Comparison of ENCODE assay signal across 8 cellular contexts in the genomic region with DNA sequence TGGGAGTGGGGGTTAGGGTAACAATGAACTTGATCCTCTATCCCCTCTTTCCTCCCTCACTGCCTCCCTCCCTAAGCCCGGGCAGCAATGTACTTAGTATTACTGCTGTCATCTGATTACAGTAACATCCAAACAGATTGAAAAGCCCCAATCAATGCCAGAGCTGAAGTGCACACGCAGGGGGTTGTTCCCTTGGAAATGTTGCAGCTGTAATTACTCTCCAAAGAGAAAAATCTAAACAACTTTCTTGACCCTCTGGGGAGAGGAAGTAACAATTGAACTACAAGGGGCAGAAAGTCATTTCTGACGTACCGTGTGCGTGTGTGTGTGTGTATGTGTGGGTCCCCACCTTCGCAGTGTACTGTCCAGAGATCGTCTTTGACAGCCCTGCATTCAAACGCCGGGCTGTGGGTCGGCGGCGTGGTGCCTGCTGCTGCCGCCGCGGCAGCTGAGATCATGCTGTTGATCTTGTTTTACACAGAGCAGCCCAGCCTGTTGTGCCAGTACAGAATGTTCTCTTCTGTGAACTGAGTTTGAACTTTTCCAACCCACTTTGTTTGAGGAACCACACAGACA.
A peak's percentile ranks its signal among the peaks of the same experiment; 100 is the strongest.
DNase-seq lines count a peak whose midpoint lies in the region; ATAC-seq, FAIRE-seq and TF ChIP-seq lines count a peak whose summit lies in the region.

No MANE protein-coding gene starts in this region.

- DNase-seq in IMR-90: peak; percentile 90
- peak; percentile 59 for DNase-seq in astrocyte (ENCODE audit: low read depth)
- DNase-seq in iris pigment epithelial cell (ENCODE audit: low read depth): peak; percentile 98
- DNase-seq in activated naive CD4-positive, alpha-beta T cell treated with anti-CD3 and anti-CD28 coated beads, Interleukin-2, amount 50 U/mL, for 16 hours: no peak
- DNase-seq in GM19240 (ENCODE audit: insufficient read length, low spot score): no peak
- DNase-seq in HuH-7.5 (ENCODE audit: low spot score): no peak

- H3K4me3 Mint-ChIP-seq in astrocyte (ENCODE audit: unreplicated experiment): no peak overlapping the region

- peak overlapping the region; percentile 87 to 89 for H4K8ac ChIP-seq in IMR-90 (ENCODE audit: low read depth in 2 of 2, low read length in 2 of 2)

- H4K20me1 ChIP-seq in IMR-90 (ENCODE audit: insufficient read depth, low read length) (no peaks in the 10 kb centered on the region), astrocyte (ENCODE audit: insufficient read depth, low read length) (no peaks in the 10 kb centered on the region)

- peak overlapping the region; percentile 81 for H3K4ac ChIP-seq in IMR-90 (ENCODE audit: low read depth, low read length)

- H4K91ac ChIP-seq in IMR-90 (ENCODE audit: insufficient read depth, low read depth, low read length): peak overlapping the region; percentile 85

- no TSS peak for BruUV-seq in IMR-90 (replicated peaks; lab: Mats Ljungman, UMichigan)

- WGBS in IMR-90 (ENCODE audit: extremely low coverage in 2 of 2, insufficient read length in 1 of 2), 2 experiments: no CpG with 5 or more reads among the region's 15 CpGs

- H3K36me3 Mint-ChIP-seq in astrocyte (ENCODE audit: low read depth, unreplicated experiment): no peaks in the 10 kb centered on the region

- H3K27me3 ChIP-seq in IMR-90 (ENCODE audit: control insufficient read depth, insufficient read depth, low read length): no peaks in the 10 kb centered on the region
- no peaks in the 10 kb centered on the region for H3K27me3 ChIP-seq in astrocyte (ENCODE audit: insufficient read depth, low read length)
- no peaks in the 10 kb centered on the region for H3K27me3 ChIP-seq in skeletal muscle tissue (ENCODE audit: control insufficient read depth in 3 of 3, insufficient read depth in 3 of 3, low read length in 3 of 3)

- peaks cover 9% of the 10 kb centered on the region for H3K4me1 Mint-ChIP-seq in astrocyte (ENCODE audit: low read depth, unreplicated experiment)

- peaks cover 6% of the 10 kb centered on the region for H3K9me1 ChIP-seq in IMR-90 (ENCODE audit: insufficient read depth, low read length)

- peak overlapping the region; percentile 72 for H4K5ac ChIP-seq in IMR-90 (ENCODE audit: low read depth, low read length)

- FAIRE-seq in astrocyte (lab: Jason Lieb, UNC): no peak

- H3K9me3 ChIP-seq in IMR-90 (ENCODE audit: control insufficient read depth, insufficient read depth, low read length) (no peaks in the 10 kb centered on the region), astrocyte (ENCODE audit: insufficient read depth, low read depth, low read length) (no peaks in the 10 kb centered on the region), skeletal muscle tissue (ENCODE audit: control insufficient read depth in 3 of 3, low read length in 3 of 3) (no peaks in the 10 kb centered on the region)

- H3K9me3 Mint-ChIP-seq in astrocyte (ENCODE audit: unreplicated experiment): no peaks in the 10 kb centered on the region

- H3K27ac ChIP-seq in IMR-90 (ENCODE audit: insufficient read depth, low read length) (peak overlapping the region; percentile 85), astrocyte (ENCODE audit: low read depth, low read length) (no peak overlapping the region), skeletal muscle tissue (ENCODE audit: low read depth, low read length) (peak overlapping the region; percentile 92)

- peak overlapping the region; percentile 94 for H3K14ac ChIP-seq in IMR-90 (replicated peaks; ENCODE audit: low read depth, low read length)

- CTCF ChIA-PET in IMR-90 (lab: Yijun Ruan, JAX): interaction anchor here (1.1 kb wide), 1 partner anchor 122 kb away, joined by 3 read pairs; no protein-coding TSS in a partner anchor

- H3K79me1 ChIP-seq in IMR-90 (ENCODE audit: low read depth in 1 of 2, low read length in 2 of 2): no peaks in the 10 kb centered on the region

- H3K27ac Mint-ChIP-seq in astrocyte (ENCODE audit: unreplicated experiment): no peak overlapping the region

- 0 out of 2 replicates have a peak, but pooled peaks have one; percentile 14 for TF ChIP-seq RAD21 in IMR-90 (IDR thresholded peaks at IDR 0.05; ENCODE audit: low read length)

- H2BK120ac ChIP-seq in IMR-90 (ENCODE audit: low read depth, low read length): peak overlapping the region; percentile 88

- intact Hi-C loops in IMR-90 (cut with micrococcal nuclease): loop anchor here (1.0 to 5.0 kb wide), 4 partner anchors 68 to 128 kb away; partner anchors contain the start of gene KLF9

- peaks cover 9% of the 10 kb centered on the region for H3K27me3 Mint-ChIP-seq in astrocyte (ENCODE audit: low read depth, unreplicated experiment)

- H3K4me3 ChIP-seq in IMR-90 (ENCODE audit: insufficient read depth, low read depth, low read length): no peak overlapping the region
- peak overlapping the region; percentile 35 for H3K4me3 ChIP-seq in astrocyte (ENCODE audit: insufficient read depth, low read depth, low read length)
- H3K4me3 ChIP-seq in skeletal muscle tissue (ENCODE audit: low read length in 3 of 3): peak overlapping the region; percentile 32 to 67 (median 57)

- peak; percentile 50; the same call in 1 of the 2 replicates for TF ChIP-seq POLR2A in IMR-90 (IDR thresholded peaks at IDR 0.05; ENCODE audit: low read depth, low read length)

- peak overlapping the region; percentile 90 for H2BK15ac ChIP-seq in IMR-90 (ENCODE audit: low read depth, low read length)

- no peak for TF ChIP-seq CTCF in IMR-90 (conservative IDR thresholded peaks at IDR 0.05; ENCODE audit: low read depth, low read length)
- no peak for TF ChIP-seq CTCF in astrocyte (IDR thresholded peaks at IDR 0.05; ENCODE audit: insufficient read depth, low read depth, low read length)

- POLR2A ChIA-PET in IMR-90 (lab: Charles Lee; ENCODE audit: unreplicated experiment): no interaction called here

- H2AK5ac ChIP-seq in IMR-90 (ENCODE audit: low read depth, low read length): peak overlapping the region; percentile 47

- no peak overlapping the region for H2AK9ac ChIP-seq in IMR-90 (replicated peaks; ENCODE audit: low read depth, low read length, poor library complexity)

- H3K36me3 ChIP-seq in IMR-90 (ENCODE audit: control insufficient read depth, insufficient read depth, low read length): no peaks in the 10 kb centered on the region
- H3K36me3 ChIP-seq in astrocyte (ENCODE audit: insufficient read depth, low read length): no peaks in the 10 kb centered on the region
- H3K36me3 ChIP-seq in skeletal muscle tissue (ENCODE audit: control insufficient read depth in 3 of 3, insufficient read depth in 3 of 3, low read length in 3 of 3): no peaks in the 10 kb centered on the region

- peak overlapping the region; percentile 71 for H2BK5ac ChIP-seq in IMR-90 (ENCODE audit: low read depth, low read length, poor library complexity, severe bottlenecking)

- peak overlapping the region; percentile 73; the same call in 1 of the 2 replicates for H3K18ac ChIP-seq in IMR-90 (ENCODE audit: low read depth, low read length)

- H2AFZ ChIP-seq in IMR-90 (replicated peaks; ENCODE audit: low read length, poor library complexity) (peak overlapping the region; percentile 91), astrocyte (ENCODE audit: low read depth, low read length) (peak overlapping the region; percentile 66)

- H2BK20ac ChIP-seq in IMR-90 (ENCODE audit: low read depth, low read length): peak overlapping the region; percentile 94

- H3K4me1 ChIP-seq in IMR-90 (ENCODE audit: control insufficient read depth, insufficient read depth, low read length): peaks cover 19% of the 10 kb centered on the region
- H3K4me1 ChIP-seq in astrocyte (ENCODE audit: insufficient read depth, low read length): peaks cover 16% of the 10 kb centered on the region
- peaks cover 49 to 71% (median 62%) of the 10 kb centered on the region in 3 donors for H3K4me1 ChIP-seq in skeletal muscle tissue (ENCODE audit: control insufficient read depth in 3 of 3, insufficient read depth in 3 of 3, low read length in 3 of 3)

- ATAC-seq in IMR-90 (ENCODE audit: low read depth) (peak; percentile 76), GM19397 (IDR thresholded peaks at IDR 0.05; ENCODE audit: unreplicated experiment) (no peak)

- dilution Hi-C loops in IMR-90 (cut with HindIII; ENCODE audit: low sequenced_read_pairs, unreplicated experiment): no loop called here

- H3K9ac ChIP-seq in IMR-90 (ENCODE audit: low read depth, low read length) (peak overlapping the region; percentile 61), astrocyte (ENCODE audit: low read length) (peak overlapping the region; percentile 53), skeletal muscle tissue (ENCODE audit: low read depth in 1 of 3, low read length in 3 of 3) (peak overlapping the region; percentile 73 to 88 (median 80))

- H3K56ac ChIP-seq in IMR-90 (ENCODE audit: extremely low read depth, insufficient read depth, low read length): peak overlapping the region; percentile 65

- peak overlapping the region; percentile 94 for H3K23ac ChIP-seq in IMR-90 (ENCODE audit: low read depth, low read length)

- no peaks in the 10 kb centered on the region for H3K79me2 ChIP-seq in astrocyte (ENCODE audit: insufficient read depth, low read length)

- peak overlapping the region; percentile 46 for H3K4me2 ChIP-seq in IMR-90 (ENCODE audit: low read depth, low read length)
- H3K4me2 ChIP-seq in astrocyte (ENCODE audit: low read length): peak overlapping the region; percentile 71

- in situ Hi-C loops in IMR-90 (cut with MboI; ENCODE audit: low sequenced_read_pairs): loop anchor here (5.0 to 10.0 kb wide), 2 partner anchors 63 to 136 kb away; no protein-coding TSS in a partner anchor

TF ChIP-seq in IMR-90, 13 proteins besides CTCF, POLR2A, EP300 and RAD21 (continues in another document):
- TF ChIP-seq NFE2L2 (IDR thresholded peaks at IDR 0.05; ENCODE audit: low read depth, low read length): no peak
- TF ChIP-seq USF2 (IDR thresholded peaks at IDR 0.05; ENCODE audit: low read depth, low read length): no peak
- no peak for TF ChIP-seq MAFK (IDR thresholded peaks at IDR 0.05; ENCODE audit: low read depth, low read length)
- TF ChIP-seq CEBPB (IDR thresholded peaks at IDR 0.05; ENCODE audit: low read depth, low read length): no peak
- TF ChIP-seq MXI1 (IDR thresholded peaks at IDR 0.05; ENCODE audit: borderline replicate concordance, low read depth, low read length): peak; percentile 64; the same call in 1 of the 2 replicates
- TF ChIP-seq SMC3 (IDR thresholded peaks at IDR 0.05; ENCODE audit: low read depth, low read length): no peak
- no peak for TF ChIP-seq RCOR1 (IDR thresholded peaks at IDR 0.05; ENCODE audit: insufficient replicate concordance, low read length)
- no peak for TF ChIP-seq BHLHE40 (IDR thresholded peaks at IDR 0.05; ENCODE audit: low read depth, low read length)
- 0 out of 2 replicates have a peak, but pooled peaks have one; percentile 33 for TF ChIP-seq MAZ (IDR thresholded peaks at IDR 0.05; ENCODE audit: borderline replicate concordance, low read depth, low read length)
- TF ChIP-seq CHD1 (IDR thresholded peaks at IDR 0.05; ENCODE audit: low read depth, low read length): no peak

Comparison
In these comparisons a context has a peak if more than half of its experiments do, and no peak if none do; other contexts are left out.
1. DNase-seq: peak in IMR-90 (single experiment), astrocyte (single experiment) and iris pigment epithelial cell (single experiment); none in activated naive CD4-positive, alpha-beta T cell treated with anti-CD3 and anti-CD28 coated beads, Interleukin-2, amount 50 U/mL, for 16 hours (single experiment), GM19240 (single experiment) and HuH-7.5 (single experiment).
2. Peak in every context shown above with its lines, with median percentiles within 50 percentile points of each other: H3K9ac ChIP-seq.